Comparison of ENCODE assay signal across 9 cellular contexts in the genomic region with DNA sequence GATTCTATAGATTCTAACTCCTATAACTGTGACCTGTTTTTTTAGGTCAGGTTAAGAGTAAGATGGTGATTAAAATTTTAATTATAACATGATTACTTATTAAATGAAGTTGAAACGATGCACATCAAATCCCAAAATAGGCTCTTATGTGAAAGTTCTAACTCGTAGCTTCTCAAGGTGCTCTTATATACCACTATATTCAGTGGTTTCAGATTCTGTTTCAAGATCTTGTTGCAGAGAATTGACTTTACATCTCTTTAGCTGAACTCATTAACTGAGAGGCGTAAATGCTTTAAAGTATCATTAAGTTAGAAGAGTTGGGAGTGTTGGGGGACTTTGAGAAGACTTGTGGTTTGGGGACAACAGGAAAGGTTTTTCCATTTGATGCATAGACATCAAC.
"Had no signal": no experiment of that assay in that cellular context is flagged by ENCODE, and none has a peak within 500 bp of the region (broad histone marks: within the 10 kb centered on the region; RNA-seq: fewer than 3 reads in every experiment).

No MANE protein-coding gene starts in this region.

- H3K4me1 ChIP-seq: HAP-1 had no signal

- H3K27ac ChIP-seq: GM23248 had no signal

- H3K27ac Mint-ChIP-seq: GM23338, H9, HFFc6 had no signal

- H3K9me3 Mint-ChIP-seq: GM23338, H9 had no signal

- DNase-seq: GM23248, GOT3, H7, H9, HCEC 1CT, HFFc6 had no signal

- ATAC-seq: GM23338, HCT116 had no signal

- H2AFZ ChIP-seq: GM23248, GM23338 had no signal

- H3K4me3 Mint-ChIP-seq: GM23338, H9, HFFc6 had no signal

- H3K4me2 ChIP-seq: GM23338 had no signal

- H3K36me3 ChIP-seq: HAP-1 had no signal

- H3K9me3 ChIP-seq: HAP-1 had no signal

- H3K4me3 ChIP-seq: GM23248, GM23338, HAP-1 had no signal

- H3K9ac ChIP-seq: GM23248 had no signal
